25 cellular contexts compared by ENCODE assay signal in the genomic region with DNA sequence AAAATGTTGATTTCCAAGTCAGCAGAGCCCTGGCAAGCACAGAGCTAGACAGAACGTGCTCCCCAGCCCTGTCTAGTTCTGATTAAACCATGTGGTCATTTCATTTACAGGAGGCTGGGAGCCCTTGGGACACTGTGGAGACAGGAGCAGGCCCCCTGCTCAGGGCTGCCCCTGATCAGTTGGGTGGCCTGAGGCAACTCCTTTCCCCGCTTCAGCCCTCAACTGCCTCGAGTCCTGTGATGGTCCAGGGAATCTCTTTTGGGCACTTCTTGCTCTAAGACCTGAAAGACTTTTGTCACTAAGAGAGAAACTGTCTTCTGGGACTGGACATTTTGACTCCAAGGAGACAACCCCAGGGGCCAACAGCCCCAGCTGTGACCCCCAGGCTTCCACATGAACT. TPM values are rescaled to one million over a fixed set of nuclear protein-coding genes. Genes with fewer than 3 reads are reported as not detected.
A peak's percentile ranks its signal among the peaks of the same experiment; 100 is the strongest.
DNase-seq lines count a peak whose midpoint lies in the region; ATAC-seq and TF ChIP-seq lines count a peak whose summit lies in the region.
"Had no signal": no experiment of that assay in that cellular context is flagged by ENCODE, and none has a peak within 500 bp of the region (broad histone marks: within the 10 kb centered on the region; RNA-seq: fewer than 3 reads in every experiment).

No MANE protein-coding gene starts in this region.

- peak overlapping the region; percentile 73 for H3K27ac Mint-ChIP-seq in progenitor cell of endocrine pancreas
- H3K27ac Mint-ChIP-seq: B cell had no signal

- H3K9me3 ChIP-seq in heart left ventricle (no peaks in the 10 kb centered on the region), tibial nerve (no peaks in the 10 kb centered on the region)
- H3K9me3 ChIP-seq: breast epithelium, colonic mucosa, left lung, uterus had no signal

- H3K4me1 Mint-ChIP-seq in progenitor cell of endocrine pancreas (ENCODE audit: low read depth): peaks cover 10% of the 10 kb centered on the region

- intact Hi-C loops in cardiac septum (cut with DNase I) (loop anchor here (5.0 kb wide), 2 partner anchors 48 to 217 kb away; no protein-coding TSS in a partner anchor), heart left ventricle (cut with DNase I) (loop anchor here in 6 of 10 donors (5.0 to 10.0 kb wide), 6 partner anchors 55 to 335 kb away; partner anchors contain the start of gene TP53INP2 (in 1 of the 6))

- TF ChIP-seq CTCF in heart left ventricle (IDR thresholded peaks at IDR 0.05) (no peak), progenitor cell of endocrine pancreas (IDR thresholded peaks at IDR 0.05; ENCODE audit: unreplicated experiment) (no peak), tibial nerve (IDR thresholded peaks at IDR 0.05) (no peak)

- H3K27ac ChIP-seq in heart left ventricle: peak overlapping the region in 5 of 12 donors; percentile 20 to 60 (median 46)
- H3K27ac ChIP-seq in caudate nucleus (ENCODE audit: low read depth, low read length): peak overlapping the region; percentile 53
- peak overlapping the region; percentile 59 to 90 (median 79) for H3K27ac ChIP-seq in tibial nerve
- H3K27ac ChIP-seq: colonic mucosa, left lung, uterus, WERI-Rb-1 had no signal

- H3K4me3 Mint-ChIP-seq in progenitor cell of endocrine pancreas (ENCODE audit: low read depth): no peak overlapping the region
- H3K4me3 Mint-ChIP-seq: B cell; CD4-positive, alpha-beta memory T cell had no signal

- no peak for TF ChIP-seq POLR2A in heart left ventricle (IDR thresholded peaks at IDR 0.05)
- no peak for TF ChIP-seq POLR2A in tibial nerve (IDR thresholded peaks at IDR 0.05)

- no peaks in the 10 kb centered on the region for H3K9me3 Mint-ChIP-seq in progenitor cell of endocrine pancreas (ENCODE audit: low read depth)
- H3K9me3 Mint-ChIP-seq: CD4-positive, alpha-beta memory T cell had no signal

- H3K36me3 Mint-ChIP-seq in progenitor cell of endocrine pancreas (ENCODE audit: insufficient read depth): peaks cover 25% of the 10 kb centered on the region

- H3K27me3 Mint-ChIP-seq in progenitor cell of endocrine pancreas: no peaks in the 10 kb centered on the region
- H3K27me3 Mint-ChIP-seq: B cell; CD4-positive, alpha-beta memory T cell had no signal

- ATAC-seq in heart left ventricle (no peak), GM21723 (IDR thresholded peaks at IDR 0.05; ENCODE audit: unreplicated experiment) (no peak)
- ATAC-seq: Panc1 had no signal

- peaks cover 4 to 56% (median 35%) of the 10 kb centered on the region in 12 donors for H3K4me1 ChIP-seq in heart left ventricle
- peaks cover 0 to 82% (median 45%) of the 10 kb centered on the region in 4 donors for H3K4me1 ChIP-seq in tibial nerve

- TF ChIP-seq EP300 in tibial nerve (IDR thresholded peaks at IDR 0.05): no peak

- H3K36me3 ChIP-seq in heart left ventricle: peaks cover 0 to 85% (median 77%) of the 10 kb centered on the region in 9 donors
- H3K36me3 ChIP-seq in tibial nerve: peaks cover 0 to 71% (median 5%) of the 10 kb centered on the region in 3 donors
- H3K36me3 ChIP-seq: breast epithelium, uterus had no signal

- H3K4me3 ChIP-seq in heart left ventricle (no peak overlapping the region), tibial nerve (no peak overlapping the region)
- H3K4me3 ChIP-seq: breast epithelium, colonic mucosa, left lung, uterus had no signal

- 63 to 81% (median 75%) methylated on average over 2 to 3 of the region's 3 CpGs for WGBS in heart left ventricle, 4 donors
- 57 to 58% methylated on average over 3 of the region's 3 CpGs for WGBS in tibial nerve, 2 donors

- H3K27me3 ChIP-seq in heart left ventricle (no peaks in the 10 kb centered on the region), tibial nerve (no peaks in the 10 kb centered on the region)
- H3K27me3 ChIP-seq: breast epithelium, colonic mucosa, left lung, uterus had no signal

- DNase-seq in cardiac septum (ENCODE audit: low spot score): peak; percentile 27
- no peak for DNase-seq in heart left ventricle
- no peak for DNase-seq in caudate nucleus (lab: John Stamatoyannopoulos, UW)
- DNase-seq in progenitor cell of endocrine pancreas (ENCODE audit: low spot score, unreplicated experiment): no peak
- DNase-seq in tibial nerve (ENCODE audit: low spot score in 2 of 2): no peak
- DNase-seq in mucosa of gallbladder (ENCODE audit: low spot score): no peak
- no peak for DNase-seq in retina
- DNase-seq: activated CD4-positive, alpha-beta T cell treated with anti-CD3 and anti-CD28 coated beads for 4 hours; activated CD8-positive, alpha-beta memory T cell treated with anti-CD3 and anti-CD28 coated beads for 24 hours; CD4-positive, alpha-beta memory T cell; colonic mucosa; effector CD8-positive, alpha-beta T cell; erythroblast; left lung; NCI-H1092; NCI-H1694; NCI-H446; NCI-H748 treated with DMSO at 0.1 percent for 48 hours; stimulated activated CD4-positive, alpha-beta T cell treated with anti-CD3 and anti-CD28 coated beads, Interleukin-4, amount 100 ng/mL, for 4 hours; uterus; WERI-Rb-1 had no signal

RNA-seq across cellular contexts. Expression of gene DYNLRB1, which starts 13.5 kb away (rescaled TPM):
- total RNA-seq in cardiac septum: 157 TPM
- 100 to 1,000 TPM; 129 to 376 (median 145) TPM for total RNA-seq in heart left ventricle
- polyA plus RNA-seq in heart left ventricle: 100 to 1,000 TPM; 200 to 405 TPM
- total RNA-seq in progenitor cell of endocrine pancreas: 185 and 208 TPM in 2 replicates
- total RNA-seq in tibial nerve: 100 to 1,000 TPM; 145 to 188 (median 170) TPM
- 143 TPM for total RNA-seq in mucosa of gallbladder

RNA-seq across cellular contexts. Expression of gene MAP1LC3A, which starts 28.8 kb away (rescaled TPM):
- total RNA-seq in cardiac septum (61.0 TPM), heart left ventricle (100 to 1,000 TPM in 3 of 9 donors, 10 to 100 TPM in 6; 54.0 to 212 (median 88.6) TPM), progenitor cell of endocrine pancreas (43.8 and 52.8 TPM in 2 replicates), tibial nerve (100 to 1,000 TPM in 2 of 4 donors, 10 to 100 TPM in 2; 62.4 to 139 (median 106) TPM), mucosa of gallbladder (94.4 TPM)
- 100 to 1,000 TPM in 1 of 2 donors, 10 to 100 TPM in 1; 42.8 to 145 TPM for polyA plus RNA-seq in heart left ventricle
